In genomic region chr17:47701603-47702002, GRCh38 we compare ENCODE assay signal across 1 cellular context.
TF ChIP-seq lines count a peak whose summit lies in the region.

No MANE protein-coding gene starts in this region.

TF ChIP-seq in GM23338, 12 proteins besides CTCF, POLR2A, EP300 and RAD21 (continued from another document):
- no peak for TF ChIP-seq REST (IDR thresholded peaks at IDR 0.05; ENCODE audit: unreplicated experiment)
- TF ChIP-seq ZNF462 (CRISPR knock-in tag; IDR thresholded peaks at IDR 0.05): no peak
- no peak for TF ChIP-seq EZH2phosphoT487 (IDR thresholded peaks at IDR 0.05; ENCODE audit: unreplicated experiment)
TF ChIP-seq in GM23338: peak in this region for 0.
